28 cellular contexts compared by ENCODE assay signal in the genomic region with DNA sequence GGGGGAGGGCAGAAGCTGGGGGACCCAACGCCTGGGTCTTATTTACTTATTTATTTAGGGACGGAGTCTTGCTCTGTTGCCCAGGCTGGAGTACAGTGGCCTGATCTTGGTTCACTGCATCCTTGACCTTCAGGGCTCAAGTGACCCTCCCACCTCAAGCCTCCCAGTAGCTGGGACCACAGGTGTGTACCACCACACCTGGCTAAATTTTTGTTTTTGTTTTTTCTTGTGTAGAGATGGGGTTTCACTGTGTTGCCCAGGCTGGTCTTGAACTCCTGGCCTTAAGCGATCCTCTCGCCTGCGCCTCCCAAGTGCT. TPM values are rescaled to one million over a fixed set of nuclear protein-coding genes. Genes with fewer than 3 reads are reported as not detected.
"Had no signal": no experiment of that assay in that cellular context is flagged by ENCODE, and none has a peak within 500 bp of the region (broad histone marks: within the 10 kb centered on the region; RNA-seq: fewer than 3 reads in every experiment).

No MANE protein-coding gene starts in this region.

- H3K9ac ChIP-seq: SK-N-SH had no signal

- H3K27ac Mint-ChIP-seq: activated B cell treated with CpG ODN at 0.5 μM for 24 hours; activated CD4-positive, alpha-beta T cell treated with anti-CD3 and anti-CD28 coated beads, Interleukin-2, amount 10 ng/mL, durations not matched to agents 24 days and 14 days; activated naive CD4-positive, alpha-beta T cell treated with anti-CD3 and anti-CD28 coated beads, Interleukin-2, amount 10 ng/mL, durations not matched to agents 7 days and 5 days; activated naive CD8-positive, alpha-beta T cell treated with anti-CD3 and anti-CD28 coated beads, Interleukin-2, amount 10 ng/mL, durations not matched to agents 7 days and 5 days; activated T-helper 17 cell treated with anti-CD3 and anti-CD28 coated beads, Interleukin-2, amount 50 U/mL, for 72 hours; T-helper 1 cell treated with Interleukin-12 subunit alpha and Interleukin-12 subunit beta and Interleukin-4 antibody, amounts not matched to agents 30 μg/mL and 1 μg/mL, for 36 hours had no signal

- H3K4me3 Mint-ChIP-seq: activated B cell treated with CpG ODN at 0.5 μM for 24 hours; activated CD4-positive, alpha-beta T cell treated with anti-CD3 and anti-CD28 coated beads, Interleukin-2, amount 10 ng/mL, durations not matched to agents 24 days and 14 days; activated naive CD4-positive, alpha-beta T cell treated with anti-CD3 and anti-CD28 coated beads, Interleukin-2, amount 10 ng/mL, durations not matched to agents 7 days and 5 days; activated naive CD8-positive, alpha-beta T cell treated with anti-CD3 and anti-CD28 coated beads, Interleukin-2, amount 10 ng/mL, durations not matched to agents 7 days and 5 days; activated T-helper 17 cell treated with anti-CD3 and anti-CD28 coated beads, Interleukin-2, amount 50 U/mL, for 72 hours; T-helper 1 cell treated with Interleukin-12 subunit alpha and Interleukin-12 subunit beta and Interleukin-4 antibody, amounts not matched to agents 30 μg/mL and 1 μg/mL, for 36 hours had no signal

- H3K36me3 ChIP-seq: adrenal gland had no signal

- H3K27ac ChIP-seq: adrenal gland, RWPE1, SJCRH30 had no signal

- H3K4me2 ChIP-seq: SK-N-SH had no signal

- H3K9me3 ChIP-seq: adrenal gland, Peyer's patch, SJCRH30, SK-N-SH had no signal

- H3K9me3 Mint-ChIP-seq: activated B cell treated with CpG ODN at 0.5 μM for 24 hours; activated CD4-positive, alpha-beta T cell treated with anti-CD3 and anti-CD28 coated beads, Interleukin-2, amount 10 ng/mL, durations not matched to agents 24 days and 14 days; activated naive CD4-positive, alpha-beta T cell treated with anti-CD3 and anti-CD28 coated beads, Interleukin-2, amount 10 ng/mL, durations not matched to agents 7 days and 5 days; activated naive CD8-positive, alpha-beta T cell treated with anti-CD3 and anti-CD28 coated beads, Interleukin-2, amount 10 ng/mL, durations not matched to agents 7 days and 5 days; activated T-helper 17 cell treated with anti-CD3 and anti-CD28 coated beads, Interleukin-2, amount 50 U/mL, for 72 hours; T-helper 1 cell treated with Interleukin-12 subunit alpha and Interleukin-12 subunit beta and Interleukin-4 antibody, amounts not matched to agents 30 μg/mL and 1 μg/mL, for 36 hours had no signal

- H3K27me3 ChIP-seq: Peyer's patch had no signal

- H3K4me1 ChIP-seq: SJCRH30 had no signal

- H3K4me3 ChIP-seq: adrenal gland, SJCRH30 had no signal

- DNase-seq: activated B cell treated with CpG ODN at 0.5 μM for 24 hours; activated CD4-positive, alpha-beta T cell treated with anti-CD3 and anti-CD28 coated beads for 1 hour; activated CD4-positive, alpha-beta T cell treated with anti-CD3 and anti-CD28 coated beads, Interleukin-2, amount 10 ng/mL, durations not matched to agents 24 days and 14 days; activated CD4-positive, alpha-beta T cell treated with anti-CD3 and anti-CD28 coated beads, Interleukin-2, amount 50 U/mL, for 48 hours; activated gamma-delta T cell; activated naive CD4-positive, alpha-beta T cell treated with anti-CD3 and anti-CD28 coated beads, Interleukin-2, amount 10 ng/mL, durations not matched to agents 7 days and 5 days; activated naive CD8-positive, alpha-beta T cell treated with anti-CD3 and anti-CD28 coated beads, Interleukin-2, amount 10 ng/mL, durations not matched to agents 7 days and 5 days; activated T-cell treated with anti-CD3 and anti-CD28 coated beads for 4 hours; activated T-cell treated with anti-CD3 and anti-CD28 coated beads, Interleukin-2, amount 50 U/mL, for 48 hours; adrenal gland; anterior cingulate cortex; cerebellar nuclear complex; MM.1S; NCI-H1105; NCI-H1436; NCI-H1694 treated with DMSO at 0.1 percent for 48 hours; NCI-H2029 treated with DMSO at 0.1 percent for 48 hours; NCI-H524; Right ventricle myocardium superior; SW 1271 had no signal

RNA-seq across cellular contexts. Expression of a gene that starts 1.7 kb away (rescaled TPM):
- total RNA-seq: activated B cell treated with CpG ODN at 0.5 μM for 24 hours; activated CD4-positive, alpha-beta T cell treated with anti-CD3 and anti-CD28 coated beads, Interleukin-2, amount 10 ng/mL, durations not matched to agents 24 days and 14 days; activated CD8-positive, alpha-beta memory T cell treated with anti-CD3 and anti-CD28 coated beads for 36 hours; activated naive CD8-positive, alpha-beta T cell treated with anti-CD3 and anti-CD28 coated beads, Interleukin-2, amount 10 ng/mL, durations not matched to agents 7 days and 5 days; activated T-helper 17 cell treated with anti-CD3 and anti-CD28 coated beads, Interleukin-2, amount 50 U/mL, for 72 hours; adrenal gland; cardiac septum; Right ventricle myocardium superior; SJCRH30 had no signal
- polyA plus RNA-seq: adrenal gland, SK-N-SH had no signal

RNA-seq across cellular contexts. Expression of a gene that starts 22.5 kb away (rescaled TPM):
- total RNA-seq: activated B cell treated with CpG ODN at 0.5 μM for 24 hours; activated CD4-positive, alpha-beta T cell treated with anti-CD3 and anti-CD28 coated beads, Interleukin-2, amount 10 ng/mL, durations not matched to agents 24 days and 14 days; activated CD8-positive, alpha-beta memory T cell treated with anti-CD3 and anti-CD28 coated beads for 36 hours; activated naive CD8-positive, alpha-beta T cell treated with anti-CD3 and anti-CD28 coated beads, Interleukin-2, amount 10 ng/mL, durations not matched to agents 7 days and 5 days; activated T-helper 17 cell treated with anti-CD3 and anti-CD28 coated beads, Interleukin-2, amount 50 U/mL, for 72 hours; cardiac septum; Right ventricle myocardium superior; SJCRH30 had no signal
- polyA plus RNA-seq: adrenal gland had no signal
